Comparison of ENCODE assay signal across 10 cellular contexts in genomic region chr1:243596441-243597183, GRCh38.
DNase-seq lines count a peak whose midpoint lies in the region; ATAC-seq and TF ChIP-seq lines count a peak whose summit lies in the region.
"Had no signal": no experiment of that assay in that cellular context is flagged by ENCODE, and none has a peak within 500 bp of the region (broad histone marks: within the 10 kb centered on the region; RNA-seq: fewer than 3 reads in every experiment).

No MANE protein-coding gene starts in this region.

- H3K36me3 ChIP-seq in left lung (peaks cover 0 to 3% of the 10 kb centered on the region in 2 donors), BE2C (no peaks in the 10 kb centered on the region)

- TF ChIP-seq CTCF in left lung (IDR thresholded peaks at IDR 0.05) (no peak), BE2C (IDR thresholded peaks at IDR 0.05; ENCODE audit: low read depth, low read length) (no peak), lower leg skin (IDR thresholded peaks at IDR 0.05) (no peak)

- 80 to 81% methylated on average over 6 of the region's 6 CpGs for WGBS in lower leg skin, 2 donors

- no peaks in the 10 kb centered on the region for H3K27me3 ChIP-seq in left lung
- no peaks in the 10 kb centered on the region for H3K27me3 ChIP-seq in BE2C

- peaks cover 0 to 5% of the 10 kb centered on the region in 2 donors for H3K9me3 ChIP-seq in left lung
- no peaks in the 10 kb centered on the region for H3K9me3 ChIP-seq in BE2C

- H3K4me3 ChIP-seq in left lung = no peak overlapping the region
- H3K4me3 ChIP-seq in BE2C (ENCODE audit: low read depth, low read length) = no peak overlapping the region
- H3K4me3 ChIP-seq in lower leg skin (ENCODE audit: low read depth, poor library complexity, severe bottlenecking) = no peak overlapping the region
- H3K4me3 ChIP-seq: K562 had no signal

- peaks cover 0 to 9% of the 10 kb centered on the region in 2 donors for H3K4me1 ChIP-seq in left lung
- peaks cover 4% of the 10 kb centered on the region; the same call in 1 of the 2 replicates for H3K4me1 ChIP-seq in BE2C

- peak; percentile 18 for DNase-seq in COLO829 (ENCODE audit: low spot score)
- peak; percentile 35 for DNase-seq in activated CD4-positive, alpha-beta T cell treated with anti-CD3 and anti-CD28 coated beads for 48 hours
- DNase-seq in left lung = no peak
- DNase-seq in BE2C = no peak
- no peak for DNase-seq in lower leg skin (ENCODE audit: low spot score in 2 of 2)
- DNase-seq in D341Med (ENCODE audit: low spot score) = no peak
- DNase-seq: left cardiac atrium had no signal

- intact Hi-C loops in left lung (cut with DNase I) = no loop called here
- intact Hi-C loops in lower leg skin (cut with DNase I; ENCODE audit: low total_unique reads) = loop anchor here (10.0 kb wide), 1 partner anchor 1228 kb away; no protein-coding TSS in a partner anchor

- peak; percentile 94 for ATAC-seq in GM19452 (IDR thresholded peaks at IDR 0.05; ENCODE audit: unreplicated experiment)
- ATAC-seq in HG03432 (IDR thresholded peaks at IDR 0.05; ENCODE audit: unreplicated experiment) = peak; percentile 99
- ATAC-seq in left lung = peak; percentile 66
- ATAC-seq: K562 had no signal

- TF ChIP-seq POLR2A in lower leg skin (IDR thresholded peaks at IDR 0.05) = no peak

- no peak overlapping the region for H3K27ac ChIP-seq in left lung

Comparison
In these comparisons a context has a peak if more than half of its experiments do, and no peak if none do; other contexts are left out.
1. DNase-seq: peak in COLO829 (single experiment) and activated CD4-positive, alpha-beta T cell treated with anti-CD3 and anti-CD28 coated beads for 48 hours (single experiment); none in left lung (0 of 2), BE2C (single experiment), lower leg skin (0 of 2) and D341Med (single experiment).
2. Peak in every context shown above with its lines, with median percentiles within 50 percentile points of each other: ATAC-seq.